In genomic region chr1:219664310-219665029, GRCh38 we compare ENCODE assay signal across 34 cellular contexts. TPM values are rescaled to one million over a fixed set of nuclear protein-coding genes. Genes with fewer than 3 reads are reported as not detected.
"Had no signal": no experiment of that assay in that cellular context is flagged by ENCODE, and none has a peak within 500 bp of the region (broad histone marks: within the 10 kb centered on the region; RNA-seq: fewer than 3 reads in every experiment).

No MANE protein-coding gene starts in this region.

- H3K4me3 ChIP-seq: adrenal gland, body of pancreas, esophagus muscularis mucosa, gastroesophageal sphincter, heart right ventricle had no signal

- H3K27me3 ChIP-seq: adrenal gland, body of pancreas, esophagus muscularis mucosa, gastroesophageal sphincter, heart right ventricle had no signal

- DNase-seq: activated CD4-positive, alpha-beta memory T cell treated with anti-CD3 and anti-CD28 coated beads for 36 hours; activated CD4-positive, alpha-beta T cell treated with anti-CD3 and anti-CD28 coated beads for 36 hours; activated CD4-positive, alpha-beta T cell treated with anti-CD3 and anti-CD28 coated beads, Interleukin-2, amount 10 ng/mL, durations not matched to agents 24 days and 14 days; activated CD4-positive, CD25-positive, alpha-beta regulatory T cell; activated CD4-positive, CD25-positive, alpha-beta regulatory T cell treated with anti-CD3 and anti-CD28 coated beads, Interleukin-2, amount 50 U/mL, for 72 hours; activated CD8-positive, alpha-beta memory T cell treated with anti-CD3 and anti-CD28 coated beads, Interleukin-2, amount 10 ng/mL, durations not matched to agents 7 days and 5 days; activated CD8-positive, alpha-beta memory T cell treated with anti-CD3 and anti-CD28 coated beads, Interleukin-2, amount 50 U/mL, for 4 hours; activated CD8-positive, alpha-beta T cell treated with anti-CD3 and anti-CD28 coated beads, Interleukin-2, amount 10 ng/mL, durations not matched to agents 7 days and 5 days; activated effector memory CD4-positive, alpha-beta T cell treated with anti-CD3 and anti-CD28 coated beads, Interleukin-2, amount 50 U/mL, for 16 hours; activated naive CD4-positive, alpha-beta T cell treated with anti-CD3 and anti-CD28 coated beads for 36 hours; activated naive CD8-positive, alpha-beta T cell treated with anti-CD3 and anti-CD28 coated beads for 36 hours; activated naive CD8-positive, alpha-beta T cell treated with anti-CD3 and anti-CD28 coated beads, Interleukin-2, amount 50 U/mL, for 24 hours; activated T-cell treated with anti-CD3 and anti-CD28 coated beads, Interleukin-2, amount 50 U/mL, for 1 hour; activated T-cell treated with anti-CD3 and anti-CD28 coated beads, Interleukin-2, amount 50 U/mL, for 48 hours; adrenal gland; amygdala; aorta; body of pancreas; caudate nucleus; cortex of kidney; dermis blood vessel endothelial cell; effector CD4-positive, alpha-beta T cell; effector memory CD8-positive, alpha-beta T cell; erythroblast; foreskin melanocyte; heart right ventricle; T-helper 2 cell had no signal

- H3K27ac ChIP-seq: adrenal gland, body of pancreas, esophagus muscularis mucosa, gastroesophageal sphincter, heart right ventricle had no signal

- ATAC-seq: activated CD4-positive, alpha-beta T cell treated with anti-CD3 and anti-CD28 coated beads for 36 hours; activated CD8-positive, alpha-beta memory T cell treated with anti-CD3 and anti-CD28 coated beads, Interleukin-2, amount 10 ng/mL, durations not matched to agents 7 days and 5 days; activated CD8-positive, alpha-beta T cell treated with anti-CD3 and anti-CD28 coated beads, Interleukin-2, amount 10 ng/mL, durations not matched to agents 7 days and 5 days; activated naive CD8-positive, alpha-beta T cell treated with anti-CD3 and anti-CD28 coated beads, Interleukin-2, amount 50 U/mL, for 24 hours; body of pancreas; effector memory CD8-positive, alpha-beta T cell; gastroesophageal sphincter; heart right ventricle had no signal

- FAIRE-seq: colon had no signal

- H3K9me3 ChIP-seq: adrenal gland, body of pancreas, esophagus muscularis mucosa, gastroesophageal sphincter, heart right ventricle had no signal

- H3K36me3 ChIP-seq: adrenal gland, esophagus muscularis mucosa, gastroesophageal sphincter, heart right ventricle had no signal

RNA-seq across cellular contexts. Expression of gene ZC3H11B, which starts 51.6 kb away (rescaled TPM):
- total RNA-seq: activated CD4-positive, alpha-beta T cell treated with anti-CD3 and anti-CD28 coated beads, Interleukin-2, amount 10 ng/mL, durations not matched to agents 24 days and 14 days; activated CD8-positive, alpha-beta memory T cell treated with anti-CD3 and anti-CD28 coated beads for 36 hours; activated CD8-positive, alpha-beta memory T cell treated with anti-CD3 and anti-CD28 coated beads, Interleukin-2, amount 10 ng/mL, durations not matched to agents 7 days and 5 days; activated T-helper 1 cell treated with anti-CD3 and anti-CD28 coated beads, Interleukin-12 subunit alpha, Interleukin-12 subunit beta, Interleukin-2, Interleukin-4 antibody, amounts not matched to agents 30 ng/mL and 10 ng/mL and 1 ng/mL, durations not matched to agents 14 hours and 24 hours and 36 hours; activated T-helper 2 cell treated with anti-CD3 and anti-CD28 coated beads, Interferon-gamma antibody, Interleukin-2, Interleukin-4, amounts not matched to agents 10 μg/mL and 5 μg/mL and 100 μg/mL, durations not matched to agents 14 hours and 24 hours and 36 hours; body of pancreas; esophagus muscularis mucosa; fibroblast of villous mesenchyme; gastroesophageal sphincter had no signal
